ENCODE assay signal across 12 cellular contexts in genomic region chr14:68403191-68403781, GRCh38.
DNase-seq lines count a peak whose midpoint lies in the region; ATAC-seq, FAIRE-seq and TF ChIP-seq lines count a peak whose summit lies in the region.
"Had no signal": no experiment of that assay in that cellular context is flagged by ENCODE, and none has a peak within 500 bp of the region (broad histone marks: within the 10 kb centered on the region; RNA-seq: fewer than 3 reads in every experiment).

No MANE protein-coding gene starts in this region.

- H3K27me3 Mint-ChIP-seq in activated CD8-positive, alpha-beta memory T cell treated with anti-CD3 and anti-CD28 coated beads, Interleukin-2, amount 10 ng/mL, durations not matched to agents 7 days and 5 days: no peaks in the 10 kb centered on the region

- H3K4me3 ChIP-seq in thymus (ENCODE audit: low read length): no peak overlapping the region
- H3K4me3 ChIP-seq: lung had no signal

- no peak for DNase-seq in GM12892 (ENCODE audit: insufficient read length)
- peak; percentile 97 for DNase-seq in amniotic epithelial cell (ENCODE audit: low read depth)
- DNase-seq in lung microvascular endothelial cell (ENCODE audit: low read depth in 2 of 2): peak; percentile 52 to 90
- DNase-seq in NCI-H1436 (lab: John Stamatoyannopoulos, UW): no peak
- DNase-seq in nucleus accumbens (lab: John Stamatoyannopoulos, UW): no peak
- DNase-seq in NCI-H69 (lab: John Stamatoyannopoulos, UW): no peak
- DNase-seq in activated CD8-positive, alpha-beta memory T cell treated with anti-CD3 and anti-CD28 coated beads, Interleukin-2, amount 10 ng/mL, durations not matched to agents 7 days and 5 days: no peak
- DNase-seq: foreskin keratinocyte, GDM1, small intestine had no signal

- H3K27me3 ChIP-seq in thymus (ENCODE audit: control insufficient read depth, insufficient read depth): no peaks in the 10 kb centered on the region
- H3K27me3 ChIP-seq: foreskin keratinocyte had no signal

- H3K9me3 Mint-ChIP-seq in activated CD8-positive, alpha-beta memory T cell treated with anti-CD3 and anti-CD28 coated beads, Interleukin-2, amount 10 ng/mL, durations not matched to agents 7 days and 5 days (ENCODE audit: low read depth): no peaks in the 10 kb centered on the region

- 96% methylated on average over 4 of the region's 4 CpGs for WGBS in thymus

- H3K4me3 Mint-ChIP-seq in activated CD8-positive, alpha-beta memory T cell treated with anti-CD3 and anti-CD28 coated beads, Interleukin-2, amount 10 ng/mL, durations not matched to agents 7 days and 5 days: no peak overlapping the region

- no peaks in the 10 kb centered on the region for H3K36me3 ChIP-seq in thymus (ENCODE audit: control insufficient read depth, insufficient read depth)

- no peaks in the 10 kb centered on the region for H3K9me3 ChIP-seq in thymus (ENCODE audit: control insufficient read depth)

- no peak overlapping the region for H3K27ac Mint-ChIP-seq in activated CD8-positive, alpha-beta memory T cell treated with anti-CD3 and anti-CD28 coated beads, Interleukin-2, amount 10 ng/mL, durations not matched to agents 7 days and 5 days

- H3K36me3 Mint-ChIP-seq in activated CD8-positive, alpha-beta memory T cell treated with anti-CD3 and anti-CD28 coated beads, Interleukin-2, amount 10 ng/mL, durations not matched to agents 7 days and 5 days: no peaks in the 10 kb centered on the region

- peak; percentile 55 for TF ChIP-seq POLR2A in GM12892 (IDR thresholded peaks at IDR 0.05; ENCODE audit: low read depth, low read length)

- ATAC-seq in activated CD8-positive, alpha-beta memory T cell treated with anti-CD3 and anti-CD28 coated beads, Interleukin-2, amount 10 ng/mL, durations not matched to agents 7 days and 5 days: no peak
- ATAC-seq: foreskin keratinocyte had no signal

- peaks cover 14% of the 10 kb centered on the region for H3K4me1 ChIP-seq in thymus (ENCODE audit: control insufficient read depth, insufficient read depth, low read length)

- peak; percentile 60 for FAIRE-seq in GM12892 (lab: Jason Lieb, UNC)
- FAIRE-seq: small intestine had no signal

- CTCF ChIA-PET in activated CD8-positive, alpha-beta memory T cell treated with anti-CD3 and anti-CD28 coated beads, Interleukin-2, amount 10 ng/mL, durations not matched to agents 7 days and 5 days (lab: Charles Lee): no interaction called here

- peak overlapping the region; percentile 8 for H3K27ac ChIP-seq in thymus (ENCODE audit: low read depth)
- H3K27ac ChIP-seq: foreskin keratinocyte had no signal

- peaks cover 17% of the 10 kb centered on the region for H3K4me1 Mint-ChIP-seq in activated CD8-positive, alpha-beta memory T cell treated with anti-CD3 and anti-CD28 coated beads, Interleukin-2, amount 10 ng/mL, durations not matched to agents 7 days and 5 days

Comparison
In these comparisons a context has a peak if more than half of its experiments do, and no peak if none do; other contexts are left out.
1. DNase-seq: peak in amniotic epithelial cell (single experiment) and lung microvascular endothelial cell (2 of 2); none in GM12892 (single experiment), NCI-H1436 (single experiment), nucleus accumbens (0 of 56), NCI-H69 (single experiment) and activated CD8-positive, alpha-beta memory T cell treated with anti-CD3 and anti-CD28 coated beads, Interleukin-2, amount 10 ng/mL, durations not matched to agents 7 days and 5 days (single experiment).